ENCODE assay signal across 1 cellular context in the genomic region with DNA sequence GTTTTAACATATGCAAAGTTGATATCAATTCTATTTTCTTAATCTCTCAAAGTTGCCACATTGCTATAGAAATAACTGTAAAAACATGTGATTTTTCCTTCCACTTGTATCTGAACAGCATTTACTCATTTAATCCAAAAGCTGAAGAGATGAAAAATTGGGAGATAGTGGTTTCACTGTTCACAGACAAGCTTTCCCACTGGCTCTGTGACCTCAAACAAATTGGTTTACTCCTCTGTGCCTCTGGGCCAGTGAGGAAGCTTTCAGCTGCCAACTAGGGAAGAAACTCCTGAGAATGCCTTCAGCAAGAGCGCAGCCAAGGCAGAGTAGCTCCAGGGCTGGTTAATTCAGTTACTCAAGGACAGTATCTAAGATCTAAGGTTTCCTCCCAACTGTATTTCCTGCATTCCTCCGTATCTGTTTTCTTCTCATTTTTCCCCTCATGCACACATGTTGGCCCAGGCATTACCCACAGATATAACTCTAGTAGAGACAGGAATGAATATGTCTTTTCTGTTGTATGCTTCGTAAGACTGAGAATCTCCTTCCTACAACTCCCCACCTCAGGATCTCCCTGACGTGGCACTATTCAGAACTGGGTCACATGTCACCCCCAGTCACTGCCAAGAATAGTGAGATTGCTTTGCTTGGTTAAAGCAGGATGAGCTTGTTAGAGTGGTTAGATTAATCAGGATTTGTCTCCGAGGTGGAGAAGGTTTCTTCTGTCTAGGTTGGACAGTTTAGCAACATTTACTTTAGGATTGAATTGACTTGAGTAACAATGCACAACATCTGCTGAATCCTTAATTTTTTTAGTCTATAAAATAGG.
TF ChIP-seq lines count a peak whose summit lies in the region.

No MANE protein-coding gene starts in this region.

TF ChIP-seq in WTC11, 78 proteins besides CTCF, POLR2A, EP300 and RAD21 (continued from another document):
- TF ChIP-seq, protein P1, sequence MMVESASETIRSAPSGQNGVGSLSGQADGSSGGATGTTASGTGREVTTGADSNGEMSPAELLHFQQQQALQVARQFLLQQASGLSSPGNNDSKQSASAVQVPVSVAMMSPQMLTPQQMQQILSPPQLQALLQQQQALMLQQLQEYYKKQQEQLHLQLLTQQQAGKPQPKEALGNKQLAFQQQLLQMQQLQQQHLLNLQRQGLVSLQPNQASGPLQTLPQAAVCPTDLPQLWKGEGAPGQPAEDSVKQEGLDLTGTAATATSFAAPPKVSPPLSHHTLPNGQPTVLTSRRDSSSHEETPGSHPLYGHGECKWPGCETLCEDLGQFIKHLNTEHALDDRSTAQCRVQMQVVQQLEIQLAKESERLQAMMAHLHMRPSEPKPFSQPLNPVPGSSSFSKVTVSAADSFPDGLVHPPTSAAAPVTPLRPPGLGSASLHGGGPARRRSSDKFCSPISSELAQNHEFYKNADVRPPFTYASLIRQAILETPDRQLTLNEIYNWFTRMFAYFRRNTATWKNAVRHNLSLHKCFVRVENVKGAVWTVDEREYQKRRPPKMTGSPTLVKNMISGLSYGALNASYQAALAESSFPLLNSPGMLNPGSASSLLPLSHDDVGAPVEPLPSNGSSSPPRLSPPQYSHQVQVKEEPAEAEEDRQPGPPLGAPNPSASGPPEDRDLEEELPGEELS (CRISPR knock-in tag; IDR thresholded peaks at IDR 0.05), result no peak
- TF ChIP-seq ELF4 (CRISPR knock-in tag; IDR thresholded peaks at IDR 0.05; ENCODE audit: low read depth) (no peak), ZNF138 (CRISPR knock-in tag; conservative IDR thresholded peaks at IDR 0.05) (no peak), ZBTB21 (CRISPR knock-in tag; IDR thresholded peaks at IDR 0.05; ENCODE audit: borderline replicate concordance) (no peak), ATF1 (CRISPR knock-in tag; IDR thresholded peaks at IDR 0.05) (no peak), SMAD3 (CRISPR knock-in tag; IDR thresholded peaks at IDR 0.05; ENCODE audit: borderline replicate concordance) (no peak), GABPB1 (CRISPR knock-in tag; IDR thresholded peaks at IDR 0.05) (no peak), ZNF121 (CRISPR knock-in tag; IDR thresholded peaks at IDR 0.05) (no peak), TEAD4 (CRISPR knock-in tag; IDR thresholded peaks at IDR 0.05) (no peak), NFATC4 (CRISPR knock-in tag; IDR thresholded peaks at IDR 0.05) (no peak), NFE2L1 (CRISPR knock-in tag; IDR thresholded peaks at IDR 0.05) (no peak), ZNF317 (CRISPR knock-in tag; IDR thresholded peaks at IDR 0.05; ENCODE audit: borderline replicate concordance, low read depth) (no peak), IRF2 (CRISPR knock-in tag; IDR thresholded peaks at IDR 0.05; ENCODE audit: borderline replicate concordance, low read depth) (no peak)
- TF ChIP-seq, protein P2, sequence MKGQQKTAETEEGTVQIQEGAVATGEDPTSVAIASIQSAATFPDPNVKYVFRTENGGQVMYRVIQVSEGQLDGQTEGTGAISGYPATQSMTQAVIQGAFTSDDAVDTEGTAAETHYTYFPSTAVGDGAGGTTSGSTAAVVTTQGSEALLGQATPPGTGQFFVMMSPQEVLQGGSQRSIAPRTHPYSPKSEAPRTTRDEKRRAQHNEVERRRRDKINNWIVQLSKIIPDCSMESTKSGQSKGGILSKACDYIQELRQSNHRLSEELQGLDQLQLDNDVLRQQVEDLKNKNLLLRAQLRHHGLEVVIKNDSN (CRISPR knock-in tag; IDR thresholded peaks at IDR 0.05), result no peak
- TF ChIP-seq, protein P3, sequence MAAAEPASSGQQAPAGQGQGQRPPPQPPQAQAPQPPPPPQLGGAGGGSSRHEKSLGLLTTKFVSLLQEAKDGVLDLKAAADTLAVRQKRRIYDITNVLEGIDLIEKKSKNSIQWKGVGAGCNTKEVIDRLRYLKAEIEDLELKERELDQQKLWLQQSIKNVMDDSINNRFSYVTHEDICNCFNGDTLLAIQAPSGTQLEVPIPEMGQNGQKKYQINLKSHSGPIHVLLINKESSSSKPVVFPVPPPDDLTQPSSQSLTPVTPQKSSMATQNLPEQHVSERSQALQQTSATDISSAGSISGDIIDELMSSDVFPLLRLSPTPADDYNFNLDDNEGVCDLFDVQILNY (CRISPR knock-in tag; IDR thresholded peaks at IDR 0.05), result no peak
- TF ChIP-seq, protein P4, sequence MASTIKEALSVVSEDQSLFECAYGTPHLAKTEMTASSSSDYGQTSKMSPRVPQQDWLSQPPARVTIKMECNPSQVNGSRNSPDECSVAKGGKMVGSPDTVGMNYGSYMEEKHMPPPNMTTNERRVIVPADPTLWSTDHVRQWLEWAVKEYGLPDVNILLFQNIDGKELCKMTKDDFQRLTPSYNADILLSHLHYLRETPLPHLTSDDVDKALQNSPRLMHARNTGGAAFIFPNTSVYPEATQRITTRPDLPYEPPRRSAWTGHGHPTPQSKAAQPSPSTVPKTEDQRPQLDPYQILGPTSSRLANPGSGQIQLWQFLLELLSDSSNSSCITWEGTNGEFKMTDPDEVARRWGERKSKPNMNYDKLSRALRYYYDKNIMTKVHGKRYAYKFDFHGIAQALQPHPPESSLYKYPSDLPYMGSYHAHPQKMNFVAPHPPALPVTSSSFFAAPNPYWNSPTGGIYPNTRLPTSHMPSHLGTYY (CRISPR knock-in tag; IDR thresholded peaks at IDR 0.05), result no peak
TF ChIP-seq in WTC11: peak in this region for 0.
